10 cellular contexts compared by ENCODE assay signal in the genomic region with DNA sequence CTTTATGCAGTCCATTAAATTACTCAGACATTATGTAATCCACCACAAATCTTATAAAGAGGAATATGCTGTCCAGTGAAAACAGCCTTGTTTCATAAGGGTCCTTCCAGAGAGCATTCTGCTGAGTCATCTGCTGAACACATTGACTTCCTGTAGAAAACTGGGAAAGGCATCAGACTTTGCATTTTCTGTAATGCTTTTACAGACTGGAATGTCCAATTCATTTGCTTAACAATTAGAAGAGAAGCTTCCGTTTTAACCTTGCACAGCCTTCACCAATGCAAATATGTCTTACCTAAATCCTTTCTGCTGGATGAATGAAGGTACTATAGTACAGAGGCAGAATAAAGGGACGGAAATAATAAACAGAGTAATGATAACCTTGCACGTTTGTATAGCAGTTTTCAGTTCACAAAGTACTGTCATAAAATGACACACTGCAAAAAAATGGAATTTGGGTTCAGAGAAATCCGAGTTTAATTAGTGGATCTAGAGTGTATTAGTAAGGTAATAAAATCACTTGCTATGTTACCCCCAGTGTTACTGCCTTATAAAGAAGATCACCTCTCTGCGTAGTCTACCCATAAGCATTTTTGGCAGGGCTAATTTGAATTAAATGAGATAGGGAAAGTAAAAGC.
DNase-seq lines count a peak whose midpoint lies in the region; TF ChIP-seq lines count a peak whose summit lies in the region.
"Had no signal": no experiment of that assay in that cellular context is flagged by ENCODE, and none has a peak within 500 bp of the region (broad histone marks: within the 10 kb centered on the region; RNA-seq: fewer than 3 reads in every experiment).

No MANE protein-coding gene starts in this region.

- no peak for TF ChIP-seq CTCF in Caco-2 (IDR thresholded peaks at IDR 0.05; ENCODE audit: insufficient read depth in 1 of 2, low read depth in 1 of 2, low read length in 1 of 2, severe bottlenecking in 1 of 2, unreplicated experiment in 1 of 2)

- H3K4me3 ChIP-seq in Caco-2 (ENCODE audit: low read depth, low read length) = no peak overlapping the region
- H3K4me3 ChIP-seq: left ventricle myocardium inferior, upper lobe of left lung had no signal

- peaks cover 27% of the 10 kb centered on the region for H3K9me3 Mint-ChIP-seq in Caco-2 (ENCODE audit: unreplicated experiment)

- no peaks in the 10 kb centered on the region for H3K27me3 Mint-ChIP-seq in Caco-2 (ENCODE audit: insufficient read depth, unreplicated experiment)

- intact Hi-C loops in Caco-2 (cut with micrococcal nuclease; ENCODE audit: unreplicated experiment) = loop anchor here (2.0 kb wide), 1 partner anchor 20 kb away; no protein-coding TSS in a partner anchor

- H3K4me3 Mint-ChIP-seq in Caco-2 (ENCODE audit: unreplicated experiment) = no peak overlapping the region

- no peaks in the 10 kb centered on the region for H3K4me1 Mint-ChIP-seq in Caco-2 (ENCODE audit: low read depth, unreplicated experiment)

- CTCF ChIA-PET in Caco-2 (lab: Charles Lee) = no interaction called here

- no peaks in the 10 kb centered on the region for H3K27me3 ChIP-seq in Caco-2 (replicated peaks; ENCODE audit: control insufficient read depth, insufficient read depth, low read length)
- H3K27me3 ChIP-seq: upper lobe of left lung had no signal

- no TSS peak for BruUV-seq in Caco-2 (replicated peaks; lab: Mats Ljungman, UMichigan)

- H3K9me3 ChIP-seq in Caco-2 = 0 out of 2 replicates have a peak, but pooled peaks cover 3% of the 10 kb centered on the region
- H3K9me3 ChIP-seq: left ventricle myocardium inferior, upper lobe of left lung had no signal

- POLR2A ChIA-PET in Caco-2 (lab: Charles Lee) = no interaction called here

- peak overlapping the region; percentile 48 for H3K27ac ChIP-seq in angular gyrus (ENCODE audit: low read depth, low read length)
- H3K27ac ChIP-seq: left ventricle myocardium inferior, upper lobe of left lung had no signal

- H3K27ac Mint-ChIP-seq in Caco-2 (ENCODE audit: unreplicated experiment) = peak overlapping the region; percentile 57

- DNase-seq in Caco-2 = no peak
- DNase-seq in LHCN-M2 (ENCODE audit: low read depth) = peak; percentile 85
- DNase-seq in left kidney (ENCODE audit: low read depth, low spot score) = peak; percentile 24
- DNase-seq in Ammon's horn (ENCODE audit: low spot score) = no peak
- DNase-seq in mesenteric fat pad (ENCODE audit: low spot score) = no peak
- no peak for DNase-seq in stimulated activated CD8-positive, alpha-beta memory T cell treated with anti-CD3 and anti-CD28 coated beads, Interleukin-4, amount 100 ng/mL, for 48 hours
- DNase-seq in SKM-1 treated with dmso at 0.1 percent for 144 hours (lab: John Stamatoyannopoulos, UW; ENCODE audit: unreplicated experiment) = no peak
- DNase-seq: left ventricle myocardium inferior, upper lobe of left lung had no signal

- H3K36me3 Mint-ChIP-seq in Caco-2 (ENCODE audit: insufficient read depth, unreplicated experiment) = no peaks in the 10 kb centered on the region

- peaks cover 12% of the 10 kb centered on the region for H3K4me1 ChIP-seq in Caco-2

- H3K36me3 ChIP-seq in Caco-2 (ENCODE audit: control insufficient read depth, insufficient read depth, low read length) = no peaks in the 10 kb centered on the region
- H3K36me3 ChIP-seq: left ventricle myocardium inferior, upper lobe of left lung had no signal

Comparison
In these comparisons a context has a peak if more than half of its experiments do, and no peak if none do; other contexts are left out.
1. DNase-seq: peak in LHCN-M2 (single experiment) and left kidney (single experiment); none in Caco-2 (0 of 2), Ammon's horn (single experiment), mesenteric fat pad (single experiment), stimulated activated CD8-positive, alpha-beta memory T cell treated with anti-CD3 and anti-CD28 coated beads, Interleukin-4, amount 100 ng/mL, for 48 hours (single experiment) and SKM-1 treated with dmso at 0.1 percent for 144 hours (single experiment).